Comparison of ENCODE assay signal across 1 cellular context in genomic region chr1:1511533-1512285, GRCh38.
TF ChIP-seq lines count a peak whose summit lies in the region.

ATAD3A (plus strand) TSS chr1:1512162; CDS start chr1:1512269, 107 bp downstream.

TF ChIP-seq in HepG2, 621 proteins besides CTCF, POLR2A, EP300 and RAD21 (continued from another document and continues in another):
- TF ChIP-seq TFDP2 (CRISPR knock-in tag; IDR thresholded peaks at IDR 0.05) (peak; percentile 96), ZSCAN9 (CRISPR knock-in tag; IDR thresholded peaks at IDR 0.05; ENCODE audit: borderline replicate concordance) (peak; percentile 52; the same call in 1 of the 2 replicates), ZNF205 (CRISPR knock-in tag; IDR thresholded peaks at IDR 0.05) (0 out of 2 replicates have a peak, but pooled peaks have one; percentile 45), ELF4 (CRISPR knock-in tag; IDR thresholded peaks at IDR 0.05; ENCODE audit: borderline replicate concordance) (no peak), ZNF501 (CRISPR knock-in tag; IDR thresholded peaks at IDR 0.05) (peak; percentile 76), NR3C1 (CRISPR knock-in tag; IDR thresholded peaks at IDR 0.05) (no peak), NFIB (CRISPR knock-in tag; IDR thresholded peaks at IDR 0.05; ENCODE audit: borderline replicate concordance) (no peak), HDAC2 (CRISPR knock-in tag; IDR thresholded peaks at IDR 0.05) (peak; percentile 84), ZNF569 (CRISPR knock-in tag; IDR thresholded peaks at IDR 0.05; ENCODE audit: borderline replicate concordance) (no peak), ZBTB21 (CRISPR knock-in tag; IDR thresholded peaks at IDR 0.05) (peak; percentile 90; the same call in 1 of the 2 replicates), JUN (CRISPR knock-in tag; IDR thresholded peaks at IDR 0.05) (no peak), ZNF329 (CRISPR knock-in tag; IDR thresholded peaks at IDR 0.05; ENCODE audit: low read depth) (no peak), HNRNPK (IDR thresholded peaks at IDR 0.05; ENCODE audit: low read depth, low read length, poor library complexity, severe bottlenecking) (no peak), SRF (IDR thresholded peaks at IDR 0.05; ENCODE audit: low read depth, low read length) (peak; percentile 57; the same call in 1 of the 2 replicates), ZNF30 (CRISPR knock-in tag; IDR thresholded peaks at IDR 0.05) (no peak), SIX1 (CRISPR knock-in tag; IDR thresholded peaks at IDR 0.05; ENCODE audit: borderline replicate concordance) (no peak), ZNF790 (CRISPR knock-in tag; IDR thresholded peaks at IDR 0.05; ENCODE audit: borderline replicate concordance) (peak; percentile 82; the same call in 1 of the 2 replicates), DMAP1 (CRISPR knock-in tag; IDR thresholded peaks at IDR 0.05) (peak; percentile 67; the same call in 1 of the 2 replicates), WIZ (CRISPR knock-in tag; IDR thresholded peaks at IDR 0.05) (no peak), ZNF350 (CRISPR knock-in tag; IDR thresholded peaks at IDR 0.05; ENCODE audit: borderline replicate concordance, low read depth) (peak; percentile 95), DR1 (CRISPR knock-in tag; IDR thresholded peaks at IDR 0.05) (peak; percentile 63), GLMP (CRISPR knock-in tag; IDR thresholded peaks at IDR 0.05; ENCODE audit: borderline replicate concordance) (no peak), ARID5B (CRISPR knock-in tag; IDR thresholded peaks at IDR 0.05) (peak; percentile 73), ZNF281 (CRISPR knock-in tag; IDR thresholded peaks at IDR 0.05; ENCODE audit: borderline replicate concordance) (peak; percentile 20; the same call in 1 of the 2 replicates), FOXO4 (CRISPR knock-in tag; conservative IDR thresholded peaks at IDR 0.05) (no peak), ZHX2 (IDR thresholded peaks at IDR 0.05; ENCODE audit: low read depth) (peak; percentile 93), ZHX2 (CRISPR knock-in tag; IDR thresholded peaks at IDR 0.05; ENCODE audit: borderline replicate concordance) (no peak), ZNF713 (CRISPR knock-in tag; IDR thresholded peaks at IDR 0.05) (peak; percentile 77; the same call in 1 of the 2 replicates), ESRRA (CRISPR knock-in tag; IDR thresholded peaks at IDR 0.05; ENCODE audit: low read depth) (peak; percentile 54; the same call in 1 of the 2 replicates), ZSCAN30 (CRISPR knock-in tag; IDR thresholded peaks at IDR 0.05) (no peak), PTBP1 (IDR thresholded peaks at IDR 0.05; ENCODE audit: low read depth, low read length, poor library complexity, severe bottlenecking) (peak; percentile 31), ZNF256 (CRISPR knock-in tag; conservative IDR thresholded peaks at IDR 0.05) (no peak), ZHX1 (CRISPR knock-in tag; IDR thresholded peaks at IDR 0.05; ENCODE audit: low read depth) (peak; percentile 93), ZNF558 (CRISPR knock-in tag; IDR thresholded peaks at IDR 0.05; ENCODE audit: borderline replicate concordance) (no peak), EZH2 (conservative IDR thresholded peaks at IDR 0.05; ENCODE audit: low read depth, low read length) (no peak), ZNF280D (CRISPR knock-in tag; IDR thresholded peaks at IDR 0.05) (peak; percentile 78; the same call in 1 of the 2 replicates)
